In the genomic region with DNA sequence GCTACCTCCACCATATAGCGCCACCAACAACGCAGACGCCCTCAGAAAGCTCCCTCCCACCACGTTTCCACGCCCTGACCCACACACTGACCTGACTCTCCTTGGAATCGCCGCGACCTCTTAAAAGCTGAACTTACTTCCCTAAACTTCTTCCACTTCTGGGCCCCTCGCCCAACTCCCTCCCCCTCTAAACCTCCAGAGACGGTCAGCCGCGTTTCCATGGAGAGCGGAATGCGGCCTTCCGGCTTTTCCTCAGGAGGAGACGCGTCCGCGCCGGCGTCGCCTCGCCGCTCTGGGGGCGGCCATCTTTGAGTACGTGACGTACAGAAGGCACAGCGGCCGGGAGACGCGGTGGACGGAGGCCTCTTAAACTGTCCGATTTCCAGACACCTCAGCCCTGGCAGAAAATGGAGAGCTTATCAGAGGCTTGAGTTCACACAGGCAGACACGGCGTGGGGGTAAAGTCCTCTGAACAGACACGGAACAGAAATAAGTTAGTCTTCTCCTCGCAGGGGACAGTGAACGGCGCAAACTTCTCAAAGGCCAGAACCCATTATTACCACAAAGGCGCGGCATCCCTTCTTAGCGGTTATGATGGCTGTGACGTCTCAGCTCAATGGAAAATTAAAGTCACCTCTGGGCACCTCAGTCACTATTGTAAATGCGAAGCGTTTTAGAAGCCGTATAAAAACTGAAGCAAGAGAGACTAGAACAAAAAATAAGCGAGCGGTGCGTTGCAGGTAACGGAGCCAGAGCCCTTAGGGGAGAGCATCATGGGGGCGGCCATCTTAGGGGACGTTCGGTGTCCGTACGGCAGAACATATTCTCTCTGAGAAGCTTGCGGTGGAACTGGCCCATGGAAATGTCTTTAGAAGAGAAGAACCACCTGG, we compare ENCODE assay signal across 8 cellular contexts. TPM values are rescaled to one million over a fixed set of nuclear protein-coding genes. Genes with fewer than 3 reads are reported as not detected.
A peak's percentile ranks its signal among the peaks of the same experiment; 100 is the strongest.
DNase-seq lines count a peak whose midpoint lies in the region; ATAC-seq and TF ChIP-seq lines count a peak whose summit lies in the region.

A gene (minus strand): TSS at position 235 of the 890 bp plus-strand sequence. CDS start 1,970 bp downstream, outside the sequence.

- H3F3A ChIP-seq in GM23248 (ENCODE audit: insufficient read depth), result peaks cover 16% of the 10 kb centered on the region
- H3F3A ChIP-seq in neural progenitor cell (ENCODE audit: low read depth), result peaks cover 12% of the 10 kb centered on the region

- TF ChIP-seq CTCF in DND-41 (IDR thresholded peaks at IDR 0.05; ENCODE audit: borderline replicate concordance, extremely low read depth, low read length, poor library complexity, severe bottlenecking), result peak; percentile 22
- TF ChIP-seq CTCF in LNCaP clone FGC (IDR thresholded peaks at IDR 0.05; ENCODE audit: control insufficient read depth, extremely low read depth, insufficient read depth), result 0 out of 2 replicates have a peak, but pooled peaks have one; percentile 13
- TF ChIP-seq CTCF in foreskin keratinocyte (conservative IDR thresholded peaks at IDR 0.05), result no peak
- no peak for TF ChIP-seq CTCF in neural progenitor cell (IDR thresholded peaks at IDR 0.05)

- no peaks in the 10 kb centered on the region for H3K9me2 ChIP-seq in GM23248 (ENCODE audit: insufficient read depth)

- 1% methylated on average over 56 of the region's 56 CpGs for WGBS in GM23248 (ENCODE audit: low coverage in 1 of 2, low lambda C conversion rate in 2 of 2, missing lambda C conversion rate in 2 of 2), 2 experiments

- peaks cover 10% of the 10 kb centered on the region for H3K4me1 Mint-ChIP-seq in neural progenitor cell

- H2AFZ ChIP-seq in DND-41 (ENCODE audit: low read depth, low read length) (peak within 1 kb of the TSS; percentile 99), GM23248 (peak within 1 kb of the TSS; percentile 95), neural progenitor cell (replicated peaks) (peak within 1 kb of the TSS; percentile 100)

- H3K4me3 Mint-ChIP-seq in neural progenitor cell, result peak within 1 kb of the TSS; percentile 93

- H3K9me3 ChIP-seq in DND-41 (ENCODE audit: insufficient read depth, low read length, severe bottlenecking), result peaks cover 12% of the 10 kb centered on the region
- H3K9me3 ChIP-seq in GM23248 (ENCODE audit: low read depth), result no peaks in the 10 kb centered on the region
- H3K9me3 ChIP-seq in SJSA1 (replicated peaks), result no peaks in the 10 kb centered on the region
- H3K9me3 ChIP-seq in neural progenitor cell (ENCODE audit: low read depth), result peaks cover 4% of the 10 kb centered on the region
- no peaks in the 10 kb centered on the region for H3K9me3 ChIP-seq in stomach smooth muscle (ENCODE audit: control insufficient read depth in 2 of 2, low read length in 2 of 2)

- H3K4me1 ChIP-seq in DND-41 (ENCODE audit: insufficient read depth, low read length), result peaks cover 34% of the 10 kb centered on the region
- H3K4me1 ChIP-seq in GM23248 (ENCODE audit: insufficient read depth), result peaks cover 7% of the 10 kb centered on the region; the same call in 1 of the 2 replicates
- no peaks in the 10 kb centered on the region; the same call in 1 of the 2 replicates for H3K4me1 ChIP-seq in SJSA1 (replicated peaks)
- peaks cover 4% of the 10 kb centered on the region for H3K4me1 ChIP-seq in foreskin keratinocyte
- peaks cover 5% of the 10 kb centered on the region for H3K4me1 ChIP-seq in neural progenitor cell
- H3K4me1 ChIP-seq in stomach smooth muscle (ENCODE audit: control insufficient read depth, insufficient read depth, low read length), result no peaks in the 10 kb centered on the region

- H3K4me2 ChIP-seq in DND-41 (ENCODE audit: insufficient read depth, low read length), result peak within 1 kb of the TSS; percentile 68
- peak within 1 kb of the TSS; percentile 85 for H3K4me2 ChIP-seq in GM23248 (ENCODE audit: unreplicated experiment)
- peak within 1 kb of the TSS; percentile 85 for H3K4me2 ChIP-seq in neural progenitor cell

- peak within 1 kb of the TSS; percentile 84 to 97 for H3K4me3 ChIP-seq in DND-41 (ENCODE audit: low read depth in 1 of 2, low read length in 2 of 2)
- H3K4me3 ChIP-seq in GM23248, result peak within 1 kb of the TSS; percentile 88
- H3K4me3 ChIP-seq in LNCaP clone FGC (ENCODE audit: low read depth, low read length), result peak within 1 kb of the TSS; percentile 78
- peak within 1 kb of the TSS; percentile 52 for H3K4me3 ChIP-seq in SJSA1
- peak within 1 kb of the TSS; percentile 87 for H3K4me3 ChIP-seq in neural progenitor cell
- peak within 1 kb of the TSS; percentile 88 to 93 for H3K4me3 ChIP-seq in stomach smooth muscle (ENCODE audit: low read length in 2 of 2)

- peaks cover 69% of the 10 kb centered on the region for H3K9me3 Mint-ChIP-seq in neural progenitor cell

- DNase-seq in DND-41 (peak; percentile 90), GM23248 (peak; percentile 98), LNCaP clone FGC (ENCODE audit: low read depth) (peak; percentile 76), SJSA1 (ENCODE audit: low read depth in 1 of 2, low spot score in 2 of 2) (peak; percentile 89 to 94), foreskin keratinocyte (peak; percentile 72 to 86), neural progenitor cell (ENCODE audit: low spot score) (peak; percentile 99)
- peak; percentile 45 to 75 (median 62) for DNase-seq in activated naive CD4-positive, alpha-beta T cell (lab: John Stamatoyannopoulos, UW)

- peaks cover 7% of the 10 kb centered on the region for H3K27me3 Mint-ChIP-seq in neural progenitor cell (ENCODE audit: insufficient read depth, low read depth)

- H3K27ac Mint-ChIP-seq in neural progenitor cell, result peak within 1 kb of the TSS; percentile 100

- peaks cover 34% of the 10 kb centered on the region for H3K36me3 ChIP-seq in DND-41 (ENCODE audit: insufficient read depth, low read length)
- H3K36me3 ChIP-seq in GM23248 (ENCODE audit: low read depth), result peaks cover 25% of the 10 kb centered on the region
- H3K36me3 ChIP-seq in SJSA1, result peaks cover 22% of the 10 kb centered on the region
- peaks cover 19% of the 10 kb centered on the region for H3K36me3 ChIP-seq in neural progenitor cell
- peaks cover 6 to 14% of the 10 kb centered on the region in 2 donors for H3K36me3 ChIP-seq in stomach smooth muscle (ENCODE audit: control insufficient read depth in 2 of 2, insufficient read depth in 2 of 2, low read length in 2 of 2)

- H3K9ac ChIP-seq in DND-41 (ENCODE audit: low read depth, low read length) (peak within 1 kb of the TSS; percentile 95), GM23248 (peak within 1 kb of the TSS; percentile 96), neural progenitor cell (peak within 1 kb of the TSS; percentile 81), stomach smooth muscle (ENCODE audit: low read length in 2 of 2) (peak within 1 kb of the TSS; percentile 98 to 100)

- H3K27me3 ChIP-seq in DND-41 (ENCODE audit: insufficient read depth, low read length, poor library complexity), result no peaks in the 10 kb centered on the region
- H3K27me3 ChIP-seq in GM23248 (replicated peaks; ENCODE audit: insufficient read depth), result no peaks in the 10 kb centered on the region
- H3K27me3 ChIP-seq in SJSA1 (replicated peaks), result no peaks in the 10 kb centered on the region
- H3K27me3 ChIP-seq in foreskin keratinocyte, result no peaks in the 10 kb centered on the region
- no peaks in the 10 kb centered on the region for H3K27me3 ChIP-seq in neural progenitor cell
- no peaks in the 10 kb centered on the region for H3K27me3 ChIP-seq in stomach smooth muscle (ENCODE audit: control insufficient read depth in 1 of 2, insufficient read depth in 2 of 2, low read length in 2 of 2)

- H4K20me1 ChIP-seq in DND-41 (ENCODE audit: insufficient read depth, low read length), result no peaks in the 10 kb centered on the region
- H4K20me1 ChIP-seq in GM23248 (ENCODE audit: insufficient read depth), result no peaks in the 10 kb centered on the region
- no peaks in the 10 kb centered on the region for H4K20me1 ChIP-seq in neural progenitor cell (ENCODE audit: low read depth)

- ATAC-seq in DND-41 (ENCODE audit: insufficient read depth, low read depth) (peak; percentile 88), foreskin keratinocyte (peak; percentile 94)

- peaks cover 46% of the 10 kb centered on the region for H3K36me3 Mint-ChIP-seq in neural progenitor cell

- in situ Hi-C loops in GM23248 (cut with MboI), result no loop called here

- H3K27ac ChIP-seq in DND-41 (ENCODE audit: low read length) (peak within 1 kb of the TSS; percentile 100), GM23248 (peak within 1 kb of the TSS; percentile 95), SJSA1 (peak within 1 kb of the TSS; percentile 78), foreskin keratinocyte (peak within 1 kb of the TSS; percentile 43), neural progenitor cell (peak within 1 kb of the TSS; percentile 84), stomach smooth muscle (ENCODE audit: low read length) (peak within 1 kb of the TSS; percentile 99)

- peaks cover 39% of the 10 kb centered on the region for H3K79me2 ChIP-seq in DND-41 (ENCODE audit: insufficient read depth, low read length)
- peaks cover 58% of the 10 kb centered on the region for H3K79me2 ChIP-seq in GM23248 (ENCODE audit: insufficient read depth)
- peaks cover 12% of the 10 kb centered on the region for H3K79me2 ChIP-seq in neural progenitor cell (ENCODE audit: low read depth)

RNA-seq across cellular contexts. Expression of the gene that starts here (rescaled TPM):
- 4.8 and 10.4 TPM in 2 replicates for total RNA-seq in GM23248 (2014; rRNA removed; shearing (Covaris generic))
- 2.8 and 3.4 TPM in 2 replicates for polyA plus RNA-seq in GM23248 (2016; fragmentation: Nextera tagmentation; extraction: Ambion mirVana)
- total RNA-seq in SJSA1 (2014; rRNA removed; shearing (Covaris generic)), result 4.8 and 5.1 TPM in 2 replicates
- total RNA-seq in foreskin keratinocyte, result 4.9 and 6.1 TPM in 2 replicates
- polyA plus RNA-seq in foreskin keratinocyte, result 1.2 and 1.4 TPM in 2 replicates
- total RNA-seq in neural progenitor cell (ENCODE audit: low replicate concordance), result 17.7 and 23.3 TPM in 2 replicates

Comparison
In these comparisons a context has a peak if more than half of its experiments do, and no peak if none do; other contexts are left out.
1. Peak in every context shown above with its lines: DNase-seq, ATAC-seq, H3K4me3 ChIP-seq and H3K27ac ChIP-seq.
2. H3K27ac ChIP-seq: peak in every context shown above with its lines; median percentile 100 in DND-41; 99 in stomach smooth muscle; 95 in GM23248; 84 in neural progenitor cell; 78 in SJSA1; 43 in foreskin keratinocyte.
3. CTCF ChIP-seq: peak in DND-41 (single experiment) and LNCaP clone FGC (single experiment); none in foreskin keratinocyte (single experiment) and neural progenitor cell (single experiment).